Comparison of ENCODE assay signal across 11 cellular contexts in the genomic region with DNA sequence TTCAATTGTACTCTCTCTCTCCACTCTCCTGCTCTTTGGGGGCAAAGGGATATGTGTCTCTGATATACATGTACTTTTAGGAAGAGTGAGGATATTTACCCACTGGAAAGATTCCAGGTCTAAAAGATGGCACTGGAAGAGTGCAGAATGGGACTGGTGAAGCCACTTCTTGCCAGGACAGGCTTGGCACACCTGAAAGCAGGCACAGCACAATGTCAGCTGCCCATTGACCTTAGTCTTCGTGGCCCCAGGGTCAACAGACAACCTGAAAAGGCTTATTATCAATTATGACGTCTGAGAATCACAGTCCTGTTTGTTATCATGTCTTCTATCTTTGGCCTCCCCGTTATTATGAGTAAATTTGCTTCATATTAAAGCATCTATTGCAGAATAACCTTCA.
"Had no signal": no experiment of that assay in that cellular context is flagged by ENCODE, and none has a peak within 500 bp of the region (broad histone marks: within the 10 kb centered on the region; RNA-seq: fewer than 3 reads in every experiment).

No MANE protein-coding gene starts in this region.

- H3K4me3 ChIP-seq: GM23248, GM23338, HAP-1 had no signal

- DNase-seq: GM23248, GOT3, H7, H9, HCEC 1CT, HFFc6 had no signal

- H3K4me3 Mint-ChIP-seq: GM23338, H9, HFFc6 had no signal

- H3K27ac ChIP-seq: GM23248 had no signal

- FAIRE-seq: H1, H54 had no signal

- H3K9ac ChIP-seq: GM23248 had no signal

- H3K4me1 ChIP-seq: HAP-1 had no signal

- H2AFZ ChIP-seq: GM23248, GM23338 had no signal

- H3K4me2 ChIP-seq: GM23338 had no signal

- H3K27ac Mint-ChIP-seq: GM23338, H9, HFFc6 had no signal

- ATAC-seq: GM23338, HCT116 had no signal

- H3K9me3 Mint-ChIP-seq: GM23338, H9 had no signal

- H3K9me3 ChIP-seq: HAP-1 had no signal

- H3K36me3 ChIP-seq: HAP-1 had no signal
